ENCODE assay signal across 25 cellular contexts in genomic region chr2:160029270-160029628, GRCh38. TPM values are rescaled to one million over a fixed set of nuclear protein-coding genes. Genes with fewer than 3 reads are reported as not detected.
DNase-seq lines count a peak whose midpoint lies in the region; ATAC-seq, FAIRE-seq and TF ChIP-seq lines count a peak whose summit lies in the region.
"Had no signal": no experiment of that assay in that cellular context is flagged by ENCODE, and none has a peak within 500 bp of the region (broad histone marks: within the 10 kb centered on the region; RNA-seq: fewer than 3 reads in every experiment).

No MANE protein-coding gene starts in this region.

- no peak overlapping the region for H3K4me3 Mint-ChIP-seq in astrocyte (ENCODE audit: unreplicated experiment)

- no peaks in the 10 kb centered on the region for H3K9me3 Mint-ChIP-seq in astrocyte (ENCODE audit: unreplicated experiment)

- WGBS in heart right ventricle, 2 donors: 47 to 50% methylated on average over 2 of the region's 2 CpGs
- 49 to 87% methylated on average over 2 of the region's 2 CpGs for WGBS in aorta, 2 donors
- 47 to 93% (median 75%) methylated on average over 1 to 2 of the region's 2 CpGs for WGBS in psoas muscle, 3 donors

- H3K4me2 ChIP-seq in astrocyte (ENCODE audit: low read length): no peak overlapping the region
- H3K4me2 ChIP-seq in parathyroid adenoma (ENCODE audit: low read length): no peak overlapping the region

- H3K27ac Mint-ChIP-seq in astrocyte (ENCODE audit: unreplicated experiment): peak overlapping the region; percentile 41

- H3K27ac ChIP-seq in heart right ventricle (no peak overlapping the region), astrocyte (ENCODE audit: low read depth, low read length) (no peak overlapping the region), parathyroid adenoma (peak overlapping the region; percentile 62), aorta (ENCODE audit: low read depth in 1 of 2, low read length in 2 of 2) (peak overlapping the region in 1 of 2 donors; percentile 48), psoas muscle (no peak overlapping the region)
- H3K27ac ChIP-seq: HL-60, SJSA1 had no signal

- ATAC-seq in heart right ventricle: peak in 5 of 8 donors; percentile 24 to 72 (median 32)
- peak; percentile 52 for ATAC-seq in aorta (ENCODE audit: low FRiP score)
- ATAC-seq in psoas muscle: no peak
- ATAC-seq: HCT116 had no signal

- H3K9me3 ChIP-seq in heart right ventricle (no peaks in the 10 kb centered on the region), astrocyte (ENCODE audit: insufficient read depth, low read depth, low read length) (no peaks in the 10 kb centered on the region), parathyroid adenoma (ENCODE audit: control insufficient read depth, low read length) (no peaks in the 10 kb centered on the region), aorta (ENCODE audit: control insufficient read depth, low read length) (no peaks in the 10 kb centered on the region), psoas muscle (no peaks in the 10 kb centered on the region)
- H3K9me3 ChIP-seq: SJSA1 had no signal

- TF ChIP-seq CTCF in heart right ventricle (IDR thresholded peaks at IDR 0.05) (no peak), astrocyte (IDR thresholded peaks at IDR 0.05; ENCODE audit: insufficient read depth, low read depth, low read length) (no peak), parathyroid adenoma (IDR thresholded peaks at IDR 0.05) (no peak), psoas muscle (IDR thresholded peaks at IDR 0.05) (no peak)

- peaks cover 4% of the 10 kb centered on the region for H3K36me3 Mint-ChIP-seq in astrocyte (ENCODE audit: low read depth, unreplicated experiment)

- intact Hi-C loops in heart right ventricle (cut with DNase I) (no loop called here), cardiac septum (cut with DNase I) (no loop called here), aorta (cut with DNase I) (no loop called here), psoas muscle (cut with DNase I) (no loop called here)

- H3K9ac ChIP-seq in astrocyte (ENCODE audit: low read length): no peak overlapping the region
- no peak overlapping the region for H3K9ac ChIP-seq in parathyroid adenoma

- H4K20me1 ChIP-seq in astrocyte (ENCODE audit: insufficient read depth, low read length): no peaks in the 10 kb centered on the region

- H3K79me2 ChIP-seq in astrocyte (ENCODE audit: insufficient read depth, low read length) (no peaks in the 10 kb centered on the region), parathyroid adenoma (no peaks in the 10 kb centered on the region)

- H3K4me3 ChIP-seq in heart right ventricle (no peak overlapping the region), astrocyte (ENCODE audit: insufficient read depth, low read depth, low read length) (no peak overlapping the region), parathyroid adenoma (ENCODE audit: low read depth, low read length) (no peak overlapping the region), aorta (ENCODE audit: low read length in 2 of 2) (no peak overlapping the region), psoas muscle (no peak overlapping the region)
- H3K4me3 ChIP-seq: SJSA1 had no signal

- H2AFZ ChIP-seq in astrocyte (ENCODE audit: low read depth, low read length) (no peak overlapping the region), parathyroid adenoma (peak overlapping the region; percentile 73)

- peaks cover 33% of the 10 kb centered on the region for H3K4me1 Mint-ChIP-seq in astrocyte (ENCODE audit: low read depth, unreplicated experiment)

- H3K36me3 ChIP-seq in heart right ventricle (no peaks in the 10 kb centered on the region), astrocyte (ENCODE audit: insufficient read depth, low read length) (no peaks in the 10 kb centered on the region), parathyroid adenoma (ENCODE audit: control insufficient read depth, insufficient read depth, low read length) (no peaks in the 10 kb centered on the region), aorta (ENCODE audit: control insufficient read depth in 1 of 2, insufficient read depth in 2 of 2, low read length in 1 of 2) (no peaks in the 10 kb centered on the region), psoas muscle (ENCODE audit: insufficient read depth in 1 of 2, low read depth in 1 of 2) (no peaks in the 10 kb centered on the region)
- H3K36me3 ChIP-seq: SJSA1 had no signal

- H3K27me3 ChIP-seq in heart right ventricle (no peaks in the 10 kb centered on the region), astrocyte (ENCODE audit: insufficient read depth, low read length) (no peaks in the 10 kb centered on the region), parathyroid adenoma (ENCODE audit: control insufficient read depth, insufficient read depth, low read length) (no peaks in the 10 kb centered on the region), aorta (ENCODE audit: control insufficient read depth in 1 of 2, insufficient read depth in 2 of 2, low read length in 1 of 2) (no peaks in the 10 kb centered on the region), psoas muscle (ENCODE audit: insufficient read depth in 3 of 3, low read length in 2 of 3) (no peaks in the 10 kb centered on the region)
- H3K27me3 ChIP-seq: SJSA1 had no signal

- H3K27me3 Mint-ChIP-seq in astrocyte (ENCODE audit: low read depth, unreplicated experiment): no peaks in the 10 kb centered on the region

- H3K4me1 ChIP-seq in heart right ventricle (peaks cover 0 to 27% (median 14%) of the 10 kb centered on the region in 9 donors), astrocyte (ENCODE audit: insufficient read depth, low read length) (peaks cover 15% of the 10 kb centered on the region), parathyroid adenoma (peaks cover 6% of the 10 kb centered on the region), aorta (ENCODE audit: control insufficient read depth in 1 of 2, insufficient read depth in 2 of 2, low read length in 2 of 2) (peaks cover 2 to 4% of the 10 kb centered on the region in 2 donors), psoas muscle (no peaks in the 10 kb centered on the region)

- FAIRE-seq in astrocyte (lab: Jason Lieb, UNC): no peak
- FAIRE-seq: GM12892, RCC 7860 had no signal

- DNase-seq in heart right ventricle (no peak), cardiac septum (ENCODE audit: low spot score) (no peak), astrocyte (ENCODE audit: low read depth) (no peak), aorta (no peak), psoas muscle (no peak)
- no peak for DNase-seq in activated CD4-positive, alpha-beta T cell treated with anti-CD3 and anti-CD28 coated beads, Interleukin-2, amount 50 U/mL, for 4 hours
- DNase-seq: 8988T, ACHN, DMS153, DND-41, Kasumi-1, NCI-H1092 treated with DMSO at 0.1 percent for 48 hours, NCI-H1436, NCI-H187, NCI-H2081 treated with DMSO at 0.1 percent for 48 hours, NCI-H2171 treated with DMSO at 0.1 percent for 48 hours, NCI-H345, NCI-H524, NCI-H748 treated with DMSO at 0.1 percent for 48 hours had no signal

RNA-seq across cellular contexts. Expression of gene PLA2R1, which starts 33.2 kb away (rescaled TPM):
- total RNA-seq in heart right ventricle (1 to 10 TPM; 1.5 to 3.7 (median 2.9) TPM), cardiac septum (3.0 TPM), astrocyte (7.1 and 10.5 TPM in 2 replicates), aorta (10 to 100 TPM; 28.8 to 34.9 TPM), psoas muscle (under 1 TPM; 0.26 to 0.97 (median 0.61) TPM)
- polyA plus RNA-seq in heart right ventricle (1 to 10 TPM in 1 of 2 donors, under 1 TPM in 1; 0.38 to 1.7 TPM), aorta (10 to 100 TPM in 1 of 2 donors, 1 to 10 TPM in 1; 7.9 to 31.3 TPM), psoas muscle (under 1 TPM; 0.17 to 0.21 (median 0.20) TPM)

Comparison
In these comparisons a context has a peak if more than half of its experiments do, and no peak if none do; other contexts are left out.
1. ATAC-seq: peak in heart right ventricle (5 of 8) and aorta (single experiment); none in psoas muscle (0 of 4).